Comparison of ENCODE assay signal across 16 cellular contexts in genomic region chr12:75207338-75208083, GRCh38. TPM values are rescaled to one million over a fixed set of nuclear protein-coding genes. Genes with fewer than 3 reads are reported as not detected.
DNase-seq lines count a peak whose midpoint lies in the region; ATAC-seq and TF ChIP-seq lines count a peak whose summit lies in the region.
"Had no signal": no experiment of that assay in that cellular context is flagged by ENCODE, and none has a peak within 500 bp of the region (broad histone marks: within the 10 kb centered on the region; RNA-seq: fewer than 3 reads in every experiment).

No MANE protein-coding gene starts in this region.

- peaks cover 13% of the 10 kb centered on the region for H3K4me1 Mint-ChIP-seq in activated naive CD8-positive, alpha-beta T cell (ENCODE audit: low read depth)
- H3K4me1 Mint-ChIP-seq in activated naive CD8-positive, alpha-beta T cell treated with anti-CD3 and anti-CD28 coated beads, Interleukin-2, amount 50 U/mL, for 24 hours = peaks cover 7% of the 10 kb centered on the region
- H3K4me1 Mint-ChIP-seq in stimulated activated naive B cell treated with anti-CD40 and anti-IgM and Interleukin-4, amounts not matched to agents 10 μg/mL and 1 μg/mL and 100 μg/mL, for 72 hours = no peaks in the 10 kb centered on the region

- H3K27ac ChIP-seq in coronary artery (no peak overlapping the region), testis (no peak overlapping the region)
- H3K27ac ChIP-seq: brain microvascular endothelial cell, skin epidermis had no signal

- H3K4me1 ChIP-seq in testis = no peaks in the 10 kb centered on the region

- H3K9me3 Mint-ChIP-seq in activated naive CD8-positive, alpha-beta T cell (ENCODE audit: low read depth) = no peaks in the 10 kb centered on the region
- H3K9me3 Mint-ChIP-seq in activated naive CD8-positive, alpha-beta T cell treated with anti-CD3 and anti-CD28 coated beads, Interleukin-2, amount 50 U/mL, for 24 hours = no peaks in the 10 kb centered on the region
- peaks cover 2 to 12% of the 10 kb centered on the region in 2 donors for H3K9me3 Mint-ChIP-seq in stimulated activated naive B cell treated with anti-CD40 and anti-IgM and Interleukin-4, amounts not matched to agents 10 μg/mL and 1 μg/mL and 100 μg/mL, for 72 hours

- DNase-seq in activated naive CD8-positive, alpha-beta T cell treated with anti-CD3 and anti-CD28 coated beads, Interleukin-2, amount 50 U/mL, for 24 hours = no peak
- no peak for DNase-seq in coronary artery (ENCODE audit: low spot score)
- peak; percentile 53 for DNase-seq in left kidney (ENCODE audit: low read depth, low spot score)
- DNase-seq in testis = no peak
- no peak for DNase-seq in stimulated activated naive B cell treated with anti-CD40 and anti-IgM and Interleukin-4, amounts not matched to agents 10 μg/mL and 1 μg/mL and 100 μg/mL, for 72 hours
- DNase-seq in middle frontal gyrus (ENCODE audit: extremely low spot score, low spot score) = no peak
- DNase-seq: activated effector memory CD4-positive, alpha-beta T cell treated with anti-CD3 and anti-CD28 coated beads, Interleukin-2, amount 50 U/mL, for 16 hours; brain microvascular endothelial cell; effector memory CD8-positive, alpha-beta T cell; foreskin melanocyte; NCI-H1092 treated with DMSO at 0.1 percent for 48 hours had no signal

- intact Hi-C loops in testis (cut with DNase I; ENCODE audit: low total_unique reads) = no loop called here

- H3K4me3 ChIP-seq in coronary artery (peak overlapping the region; percentile 38), testis (peak overlapping the region; percentile 5 to 20)
- H3K4me3 ChIP-seq: skin epidermis had no signal

- 4% methylated on average over 54 of the region's 78 CpGs; no CpG with 5 or more reads in 1 of the 2 donors for WGBS in testis, 2 donors

- H3K36me3 Mint-ChIP-seq in activated naive CD8-positive, alpha-beta T cell = no peaks in the 10 kb centered on the region
- no peaks in the 10 kb centered on the region for H3K36me3 Mint-ChIP-seq in activated naive CD8-positive, alpha-beta T cell treated with anti-CD3 and anti-CD28 coated beads, Interleukin-2, amount 50 U/mL, for 24 hours (ENCODE audit: low read depth)
- peaks cover 0 to 5% of the 10 kb centered on the region in 2 donors for H3K36me3 Mint-ChIP-seq in stimulated activated naive B cell treated with anti-CD40 and anti-IgM and Interleukin-4, amounts not matched to agents 10 μg/mL and 1 μg/mL and 100 μg/mL, for 72 hours

- no peak for TF ChIP-seq CTCF in coronary artery (IDR thresholded peaks at IDR 0.05)
- no peak for TF ChIP-seq CTCF in testis (IDR thresholded peaks at IDR 0.05)

- no peak for ATAC-seq in activated naive CD8-positive, alpha-beta T cell treated with anti-CD3 and anti-CD28 coated beads, Interleukin-2, amount 50 U/mL, for 24 hours
- no peak for ATAC-seq in stimulated activated naive B cell treated with anti-CD40 and anti-IgM and Interleukin-4, amounts not matched to agents 10 μg/mL and 1 μg/mL and 100 μg/mL, for 72 hours (replicated peaks)
- no peak for ATAC-seq in GM18498 (IDR thresholded peaks at IDR 0.05; ENCODE audit: unreplicated experiment)
- ATAC-seq: effector memory CD8-positive, alpha-beta T cell had no signal

- no peaks in the 10 kb centered on the region for H3K9me3 ChIP-seq in testis

- H3K27me3 ChIP-seq in testis = no peaks in the 10 kb centered on the region

- no peak for TF ChIP-seq POLR2A in testis (IDR thresholded peaks at IDR 0.05)

- H3K36me3 ChIP-seq in testis (ENCODE audit: low read depth, missing control alignments) = no peaks in the 10 kb centered on the region
- H3K36me3 ChIP-seq: brain microvascular endothelial cell had no signal

- H3K27ac Mint-ChIP-seq in activated naive CD8-positive, alpha-beta T cell = no peak overlapping the region
- no peak overlapping the region for H3K27ac Mint-ChIP-seq in activated naive CD8-positive, alpha-beta T cell treated with anti-CD3 and anti-CD28 coated beads, Interleukin-2, amount 50 U/mL, for 24 hours
- no peak overlapping the region for H3K27ac Mint-ChIP-seq in stimulated activated naive B cell treated with anti-CD40 and anti-IgM and Interleukin-4, amounts not matched to agents 10 μg/mL and 1 μg/mL and 100 μg/mL, for 72 hours
- H3K27ac Mint-ChIP-seq: effector memory CD8-positive, alpha-beta T cell had no signal

- peaks cover 36% of the 10 kb centered on the region for H3K27me3 Mint-ChIP-seq in activated naive CD8-positive, alpha-beta T cell
- peaks cover 52% of the 10 kb centered on the region for H3K27me3 Mint-ChIP-seq in activated naive CD8-positive, alpha-beta T cell treated with anti-CD3 and anti-CD28 coated beads, Interleukin-2, amount 50 U/mL, for 24 hours
- peaks cover 23 to 46% of the 10 kb centered on the region in 2 donors for H3K27me3 Mint-ChIP-seq in stimulated activated naive B cell treated with anti-CD40 and anti-IgM and Interleukin-4, amounts not matched to agents 10 μg/mL and 1 μg/mL and 100 μg/mL, for 72 hours

- peak overlapping the region; percentile 57 for H3K4me3 Mint-ChIP-seq in activated naive CD8-positive, alpha-beta T cell
- no peak overlapping the region for H3K4me3 Mint-ChIP-seq in activated naive CD8-positive, alpha-beta T cell treated with anti-CD3 and anti-CD28 coated beads, Interleukin-2, amount 50 U/mL, for 24 hours
- no peak overlapping the region for H3K4me3 Mint-ChIP-seq in stimulated activated naive B cell treated with anti-CD40 and anti-IgM and Interleukin-4, amounts not matched to agents 10 μg/mL and 1 μg/mL and 100 μg/mL, for 72 hours

RNA-seq across cellular contexts. Expression of gene KCNC2, which starts 2.1 kb away (rescaled TPM):
- under 1 TPM in 1 of 2 donors, not detected in 1; 0.39 TPM for total RNA-seq in testis
- polyA plus RNA-seq in testis (ENCODE audit: insufficient read depth, low read depth, low replicate concordance) = not detected
- total RNA-seq: SK-MEL-5, subcutaneous adipose tissue had no signal
